22 cellular contexts compared by ENCODE assay signal in the genomic region with DNA sequence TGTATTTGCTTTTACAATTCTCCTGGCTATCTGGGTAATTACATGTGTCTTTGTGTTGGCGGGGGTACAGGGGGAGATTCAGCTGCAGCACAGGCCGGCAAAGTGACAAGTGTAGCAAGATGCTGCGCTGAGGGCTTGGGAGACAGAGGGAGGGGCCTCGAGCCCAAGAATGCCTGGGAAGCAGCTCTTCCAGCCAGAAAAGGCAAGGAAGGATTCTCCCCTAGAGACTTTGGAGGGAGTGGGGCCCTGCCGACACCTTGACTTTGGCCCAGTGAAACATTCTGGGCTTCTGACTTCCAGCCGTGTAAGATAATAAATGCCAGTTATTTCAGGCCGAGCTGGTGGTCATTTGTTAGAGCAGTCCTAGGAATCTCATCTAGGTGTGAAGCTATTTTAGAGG. TPM values are rescaled to one million over a fixed set of nuclear protein-coding genes. Genes with fewer than 3 reads are reported as not detected.
"Had no signal": no experiment of that assay in that cellular context is flagged by ENCODE, and none has a peak within 500 bp of the region (broad histone marks: within the 10 kb centered on the region; RNA-seq: fewer than 3 reads in every experiment).

No MANE protein-coding gene starts in this region.

- H3K27me3 Mint-ChIP-seq: activated naive CD8-positive, alpha-beta T cell treated with anti-CD3 and anti-CD28 coated beads, Interleukin-2, amount 50 U/mL, for 24 hours; effector memory CD8-positive, alpha-beta T cell had no signal

- ATAC-seq: activated naive CD8-positive, alpha-beta T cell treated with anti-CD3 and anti-CD28 coated beads, Interleukin-2, amount 50 U/mL, for 24 hours; effector memory CD8-positive, alpha-beta T cell; mucosa of descending colon; stimulated activated naive B cell treated with anti-CD40 and anti-IgM and Interleukin-4, amounts not matched to agents 10 μg/mL and 1 μg/mL and 100 μg/mL, for 72 hours had no signal

- DNase-seq: activated CD4-positive, alpha-beta T cell treated with anti-CD3 and anti-CD28 coated beads for 4 hours; activated naive CD4-positive, alpha-beta T cell; activated naive CD8-positive, alpha-beta T cell treated with anti-CD3 and anti-CD28 coated beads, Interleukin-2, amount 50 U/mL, for 24 hours; caudate nucleus; effector memory CD8-positive, alpha-beta T cell; erythroblast; glutamatergic neuron; immature natural killer cell; left cardiac atrium; mucosa of descending colon; right cardiac atrium; SK-N-SH; spleen; stimulated activated CD4-positive, alpha-beta T cell treated with anti-CD3 and anti-CD28 coated beads, Interleukin-1b, Interleukin-23, amount 100 ng/mL, for 48 hours; stimulated activated naive B cell treated with anti-CD40 and anti-IgM and Interleukin-4, amounts not matched to agents 10 μg/mL and 1 μg/mL and 100 μg/mL, for 72 hours; T-helper 1 cell; transverse colon had no signal

- H3K4me3 Mint-ChIP-seq: activated naive CD8-positive, alpha-beta T cell treated with anti-CD3 and anti-CD28 coated beads, Interleukin-2, amount 50 U/mL, for 24 hours; activated T-helper 1 cell treated with anti-CD3 and anti-CD28 coated beads, Interleukin-12 subunit alpha, Interleukin-12 subunit beta, Interleukin-2, Interleukin-4 antibody, amounts not matched to agents 30 ng/mL and 10 ng/mL and 1 ng/mL, durations not matched to agents 14 hours and 24 hours and 36 hours; effector memory CD8-positive, alpha-beta T cell; immature natural killer cell; stimulated activated naive B cell treated with anti-CD40 and anti-IgM and Interleukin-4, amounts not matched to agents 10 μg/mL and 1 μg/mL and 100 μg/mL, for 72 hours had no signal

- H3K9me3 ChIP-seq: mucosa of descending colon, SK-N-SH, spleen, transverse colon had no signal

- H3K27me3 ChIP-seq: spleen, transverse colon had no signal

- H3K36me3 ChIP-seq: spleen, transverse colon had no signal

- H3K27ac ChIP-seq: coronary artery, spleen, VCaP had no signal

- H3K4me3 ChIP-seq: coronary artery, lung, mucosa of descending colon, spleen, transverse colon had no signal

- H3K9me3 Mint-ChIP-seq: activated naive CD8-positive, alpha-beta T cell treated with anti-CD3 and anti-CD28 coated beads, Interleukin-2, amount 50 U/mL, for 24 hours; activated T-helper 1 cell treated with anti-CD3 and anti-CD28 coated beads, Interleukin-12 subunit alpha, Interleukin-12 subunit beta, Interleukin-2, Interleukin-4 antibody, amounts not matched to agents 30 ng/mL and 10 ng/mL and 1 ng/mL, durations not matched to agents 14 hours and 24 hours and 36 hours; effector memory CD8-positive, alpha-beta T cell had no signal

- H3K27ac Mint-ChIP-seq: activated naive CD8-positive, alpha-beta T cell treated with anti-CD3 and anti-CD28 coated beads, Interleukin-2, amount 50 U/mL, for 24 hours; activated T-helper 1 cell treated with anti-CD3 and anti-CD28 coated beads, Interleukin-12 subunit alpha, Interleukin-12 subunit beta, Interleukin-2, Interleukin-4 antibody, amounts not matched to agents 30 ng/mL and 10 ng/mL and 1 ng/mL, durations not matched to agents 14 hours and 24 hours and 36 hours; immature natural killer cell; stimulated activated naive B cell treated with anti-CD40 and anti-IgM and Interleukin-4, amounts not matched to agents 10 μg/mL and 1 μg/mL and 100 μg/mL, for 72 hours had no signal

RNA-seq across cellular contexts. Expression of a gene that starts 20.0 kb away (rescaled TPM):
- total RNA-seq: activated T-helper 1 cell treated with anti-CD3 and anti-CD28 coated beads, Interleukin-12 subunit alpha, Interleukin-12 subunit beta, Interleukin-2, Interleukin-4 antibody, amounts not matched to agents 30 ng/mL and 10 ng/mL and 1 ng/mL, durations not matched to agents 14 hours and 24 hours and 36 hours had no signal
- polyA plus RNA-seq: immature natural killer cell had no signal

RNA-seq across cellular contexts. Expression of a gene that starts 38.1 kb away (rescaled TPM):
- polyA plus RNA-seq: neural cell had no signal
